In the genomic region with DNA sequence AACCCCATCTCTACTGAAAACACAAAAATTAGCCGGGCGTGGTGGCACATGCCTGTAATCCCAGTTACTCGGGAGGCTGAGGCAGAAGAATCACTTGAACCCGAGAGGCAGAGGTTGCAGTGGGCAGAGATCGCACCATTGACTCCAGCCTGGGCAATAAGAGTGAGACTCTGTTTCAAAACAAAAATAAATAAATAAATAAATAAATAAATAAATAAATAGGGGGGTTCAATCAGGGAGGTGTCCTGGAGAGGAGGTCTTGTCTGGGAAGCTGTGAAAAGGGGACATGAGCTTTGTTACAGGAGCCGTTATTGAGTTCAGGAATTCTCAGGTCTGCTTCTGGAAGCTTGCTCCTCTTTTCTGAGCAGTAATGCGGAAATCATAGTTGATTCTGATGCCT, we compare ENCODE assay signal across 2 cellular contexts.
DNase-seq lines count a peak whose midpoint lies in the region; ATAC-seq, FAIRE-seq and TF ChIP-seq lines count a peak whose summit lies in the region.
"Not testable (repeated sequence)": the region's sequence is repeated elsewhere in the genome, so short reads cannot be mapped to it uniquely, and the experiment has no call there.

No MANE protein-coding gene starts in this region.

- TF ChIP-seq RAD21 in A549 (conservative IDR thresholded peaks at IDR 0.05 in 1 of 2, IDR thresholded peaks at IDR 0.05 in 1 of 2): not testable (repeated sequence)

- DNase-seq in A549 (ENCODE audit: low read depth in 1 of 2, low spot score in 1 of 2): not testable (repeated sequence)

- not testable (repeated sequence) for H3K27ac ChIP-seq in A549; HEK293 (ENCODE audit: extremely low read depth, low read depth, low read length)

- WGBS in A549 (ENCODE audit: missing lambda C conversion rate): 90% methylated on average over 7 of the region's 7 CpGs

- ATAC-seq in A549: not testable (repeated sequence)

- TF ChIP-seq CTCF in A549 (IDR thresholded peaks at IDR 0.05); HEK293 (tag by site-specific recombination; IDR thresholded peaks at IDR 0.05): not testable (repeated sequence)

- H3K4me1 ChIP-seq in A549; HEK293 (ENCODE audit: control insufficient read depth, insufficient read depth, low read length): not testable (repeated sequence)

- TF ChIP-seq EP300 in A549 (IDR thresholded peaks at IDR 0.05): not testable (repeated sequence)

- not testable (repeated sequence) for FAIRE-seq in A549 (lab: Jason Lieb, UNC)

- not testable (repeated sequence) for H3K36me3 ChIP-seq in HEK293 (ENCODE audit: control insufficient read depth in 2 of 2, insufficient read depth in 1 of 2, low read length in 2 of 2)

- H3K4me3 ChIP-seq in A549; HEK293 (ENCODE audit: low read depth, low read length): not testable (repeated sequence)

- CTCF ChIA-PET in A549 (lab: Yijun Ruan, JAX) (interaction anchor here (1.1 to 5.0 kb wide), 4 partner anchors 54 to 1252 kb away, joined by 3 to 95 read pairs (median 11); no protein-coding TSS in a partner anchor), HEK293 (lab: Yijun Ruan, JAX) (interaction anchor here (0.6 to 3.1 kb wide), 3 partner anchors 8 to 341 kb away, joined by 3 to 27 read pairs (median 4); no protein-coding TSS in a partner anchor)

- not testable (repeated sequence) for H3K4me2 ChIP-seq in A549

- POLR2A ChIA-PET in A549 (lab: Yijun Ruan, JAX); HEK293 (lab: Yijun Ruan, JAX): not testable (repeated sequence)

- not testable (repeated sequence) for H3K9me3 ChIP-seq in A549; HEK293 (ENCODE audit: control insufficient read depth, insufficient read depth, low read depth, low read length)

- not testable (repeated sequence) for TF ChIP-seq POLR2A in A549 (IDR thresholded peaks at IDR 0.05; ENCODE audit: low read length)

TF ChIP-seq in A549, 52 proteins besides CTCF, POLR2A, EP300 and RAD21:
- peak; percentile 65 for TF ChIP-seq ZC3H11A (IDR thresholded peaks at IDR 0.05)

TF ChIP-seq in HEK293, 187 proteins besides CTCF, POLR2A, EP300 and RAD21:
- TF ChIP-seq ZNF140 (tag by site-specific recombination; IDR thresholded peaks at IDR 0.05): peak; percentile 75; the same call in 1 of the 2 replicates
- TF ChIP-seq ZNF623 (tag by site-specific recombination; IDR thresholded peaks at IDR 0.05): peak; percentile 52
- peak; percentile 65 for TF ChIP-seq ZNF555 (tag by site-specific recombination; conservative IDR thresholded peaks at IDR 0.05)
- peak; percentile 45; the same call in 1 of the 2 replicates for TF ChIP-seq ZNF558 (tag by site-specific recombination; IDR thresholded peaks at IDR 0.05)
- TF ChIP-seq ZNF394 (tag by site-specific recombination; IDR thresholded peaks at IDR 0.05; ENCODE audit: borderline replicate concordance): peak; percentile 84; the same call in 1 of the 2 replicates
- TF ChIP-seq, protein P1, sequence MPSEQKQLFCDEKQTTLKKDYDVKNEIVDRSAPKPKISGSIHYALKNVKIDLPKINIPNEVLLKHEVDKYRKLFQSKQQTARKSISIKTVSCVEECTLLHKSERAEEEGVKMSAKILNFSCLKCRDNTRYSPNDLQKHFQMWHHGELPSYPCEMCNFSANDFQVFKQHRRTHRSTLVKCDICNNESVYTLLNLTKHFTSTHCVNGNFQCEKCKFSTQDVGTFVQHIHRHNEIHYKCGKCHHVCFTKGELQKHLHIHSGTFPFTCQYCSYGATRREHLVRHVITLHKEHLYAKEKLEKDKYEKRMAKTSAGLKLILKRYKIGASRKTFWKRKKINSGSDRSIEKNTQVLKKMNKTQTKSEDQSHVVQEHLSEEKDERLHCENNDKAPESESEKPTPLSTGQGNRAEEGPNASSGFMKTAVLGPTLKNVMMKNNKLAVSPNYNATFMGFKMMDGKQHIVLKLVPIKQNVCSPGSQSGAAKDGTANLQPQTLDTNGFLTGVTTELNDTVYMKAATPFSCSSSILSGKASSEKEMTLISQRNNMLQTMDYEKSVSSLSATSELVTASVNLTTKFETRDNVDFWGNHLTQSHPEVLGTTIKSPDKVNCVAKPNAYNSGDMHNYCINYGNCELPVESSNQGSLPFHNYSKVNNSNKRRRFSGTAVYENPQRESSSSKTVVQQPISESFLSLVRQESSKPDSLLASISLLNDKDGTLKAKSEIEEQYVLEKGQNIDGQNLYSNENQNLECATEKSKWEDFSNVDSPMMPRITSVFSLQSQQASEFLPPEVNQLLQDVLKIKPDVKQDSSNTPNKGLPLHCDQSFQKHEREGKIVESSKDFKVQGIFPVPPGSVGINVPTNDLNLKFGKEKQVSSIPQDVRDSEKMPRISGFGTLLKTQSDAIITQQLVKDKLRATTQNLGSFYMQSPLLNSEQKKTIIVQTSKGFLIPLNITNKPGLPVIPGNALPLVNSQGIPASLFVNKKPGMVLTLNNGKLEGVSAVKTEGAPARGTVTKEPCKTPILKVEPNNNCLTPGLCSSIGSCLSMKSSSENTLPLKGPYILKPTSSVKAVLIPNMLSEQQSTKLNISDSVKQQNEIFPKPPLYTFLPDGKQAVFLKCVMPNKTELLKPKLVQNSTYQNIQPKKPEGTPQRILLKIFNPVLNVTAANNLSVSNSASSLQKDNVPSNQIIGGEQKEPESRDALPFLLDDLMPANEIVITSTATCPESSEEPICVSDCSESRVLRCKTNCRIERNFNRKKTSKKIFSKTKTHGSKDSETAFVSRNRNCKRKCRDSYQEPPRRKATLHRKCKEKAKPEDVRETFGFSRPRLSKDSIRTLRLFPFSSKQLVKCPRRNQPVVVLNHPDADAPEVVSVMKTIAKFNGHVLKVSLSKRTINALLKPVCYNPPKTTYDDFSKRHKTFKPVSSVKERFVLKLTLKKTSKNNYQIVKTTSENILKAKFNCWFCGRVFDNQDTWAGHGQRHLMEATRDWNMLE (tag by site-specific recombination; conservative IDR thresholded peaks at IDR 0.05; ENCODE audit: low read depth): peak; percentile 71
- TF ChIP-seq ZNF629 (tag by site-specific recombination; IDR thresholded peaks at IDR 0.05): 0 out of 2 replicates have a peak, but pooled peaks have one; percentile 19
- TF ChIP-seq, protein P2, sequence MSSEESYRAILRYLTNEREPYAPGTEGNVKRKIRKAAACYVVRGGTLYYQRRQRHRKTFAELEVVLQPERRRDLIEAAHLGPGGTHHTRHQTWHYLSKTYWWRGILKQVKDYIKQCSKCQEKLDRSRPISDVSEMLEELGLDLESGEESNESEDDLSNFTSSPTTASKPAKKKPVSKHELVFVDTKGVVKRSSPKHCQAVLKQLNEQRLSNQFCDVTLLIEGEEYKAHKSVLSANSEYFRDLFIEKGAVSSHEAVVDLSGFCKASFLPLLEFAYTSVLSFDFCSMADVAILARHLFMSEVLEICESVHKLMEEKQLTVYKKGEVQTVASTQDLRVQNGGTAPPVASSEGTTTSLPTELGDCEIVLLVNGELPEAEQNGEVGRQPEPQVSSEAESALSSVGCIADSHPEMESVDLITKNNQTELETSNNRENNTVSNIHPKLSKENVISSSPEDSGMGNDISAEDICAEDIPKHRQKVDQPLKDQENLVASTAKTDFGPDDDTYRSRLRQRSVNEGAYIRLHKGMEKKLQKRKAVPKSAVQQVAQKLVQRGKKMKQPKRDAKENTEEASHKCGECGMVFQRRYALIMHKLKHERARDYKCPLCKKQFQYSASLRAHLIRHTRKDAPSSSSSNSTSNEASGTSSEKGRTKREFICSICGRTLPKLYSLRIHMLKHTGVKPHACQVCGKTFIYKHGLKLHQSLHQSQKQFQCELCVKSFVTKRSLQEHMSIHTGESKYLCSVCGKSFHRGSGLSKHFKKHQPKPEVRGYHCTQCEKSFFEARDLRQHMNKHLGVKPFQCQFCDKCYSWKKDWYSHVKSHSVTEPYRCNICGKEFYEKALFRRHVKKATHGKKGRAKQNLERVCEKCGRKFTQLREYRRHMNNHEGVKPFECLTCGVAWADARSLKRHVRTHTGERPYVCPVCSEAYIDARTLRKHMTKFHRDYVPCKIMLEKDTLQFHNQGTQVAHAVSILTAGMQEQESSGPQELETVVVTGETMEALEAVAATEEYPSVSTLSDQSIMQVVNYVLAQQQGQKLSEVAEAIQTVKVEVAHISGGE (tag by site-specific recombination; conservative IDR thresholded peaks at IDR 0.05; ENCODE audit: low read depth): peak; percentile 47
- 0 out of 2 replicates have a peak, but pooled peaks have one; percentile 21 for TF ChIP-seq ZNF560 (tag by site-specific recombination; IDR thresholded peaks at IDR 0.05; ENCODE audit: borderline replicate concordance)
- peak; percentile 32; the same call in 1 of the 2 replicates for TF ChIP-seq ZBTB8A (tag by site-specific recombination; IDR thresholded peaks at IDR 0.05)
- peak; percentile 64 for TF ChIP-seq ZNF426 (tag by site-specific recombination; IDR thresholded peaks at IDR 0.05)
- TF ChIP-seq, protein P3, sequence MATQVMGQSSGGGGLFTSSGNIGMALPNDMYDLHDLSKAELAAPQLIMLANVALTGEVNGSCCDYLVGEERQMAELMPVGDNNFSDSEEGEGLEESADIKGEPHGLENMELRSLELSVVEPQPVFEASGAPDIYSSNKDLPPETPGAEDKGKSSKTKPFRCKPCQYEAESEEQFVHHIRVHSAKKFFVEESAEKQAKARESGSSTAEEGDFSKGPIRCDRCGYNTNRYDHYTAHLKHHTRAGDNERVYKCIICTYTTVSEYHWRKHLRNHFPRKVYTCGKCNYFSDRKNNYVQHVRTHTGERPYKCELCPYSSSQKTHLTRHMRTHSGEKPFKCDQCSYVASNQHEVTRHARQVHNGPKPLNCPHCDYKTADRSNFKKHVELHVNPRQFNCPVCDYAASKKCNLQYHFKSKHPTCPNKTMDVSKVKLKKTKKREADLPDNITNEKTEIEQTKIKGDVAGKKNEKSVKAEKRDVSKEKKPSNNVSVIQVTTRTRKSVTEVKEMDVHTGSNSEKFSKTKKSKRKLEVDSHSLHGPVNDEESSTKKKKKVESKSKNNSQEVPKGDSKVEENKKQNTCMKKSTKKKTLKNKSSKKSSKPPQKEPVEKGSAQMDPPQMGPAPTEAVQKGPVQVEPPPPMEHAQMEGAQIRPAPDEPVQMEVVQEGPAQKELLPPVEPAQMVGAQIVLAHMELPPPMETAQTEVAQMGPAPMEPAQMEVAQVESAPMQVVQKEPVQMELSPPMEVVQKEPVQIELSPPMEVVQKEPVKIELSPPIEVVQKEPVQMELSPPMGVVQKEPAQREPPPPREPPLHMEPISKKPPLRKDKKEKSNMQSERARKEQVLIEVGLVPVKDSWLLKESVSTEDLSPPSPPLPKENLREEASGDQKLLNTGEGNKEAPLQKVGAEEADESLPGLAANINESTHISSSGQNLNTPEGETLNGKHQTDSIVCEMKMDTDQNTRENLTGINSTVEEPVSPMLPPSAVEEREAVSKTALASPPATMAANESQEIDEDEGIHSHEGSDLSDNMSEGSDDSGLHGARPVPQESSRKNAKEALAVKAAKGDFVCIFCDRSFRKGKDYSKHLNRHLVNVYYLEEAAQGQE (tag by site-specific recombination; IDR thresholded peaks at IDR 0.05): peak; percentile 20; the same call in 1 of the 2 replicates
- TF ChIP-seq ZNF510 (tag by site-specific recombination; IDR thresholded peaks at IDR 0.05; ENCODE audit: insufficient replicate concordance): peak; percentile 38
